In genomic region chr4:76755756-76756155, GRCh38 we compare ENCODE assay signal across 18 cellular contexts.
A peak's percentile ranks its signal among the peaks of the same experiment; 100 is the strongest.
DNase-seq lines count a peak whose midpoint lies in the region; ATAC-seq and TF ChIP-seq lines count a peak whose summit lies in the region.
"Had no signal": no experiment of that assay in that cellular context is flagged by ENCODE, and none has a peak within 500 bp of the region (broad histone marks: within the 10 kb centered on the region; RNA-seq: fewer than 3 reads in every experiment).

No MANE protein-coding gene starts in this region.

- H3K27me3 Mint-ChIP-seq in MCF 10A (ENCODE audit: insufficient read depth, unreplicated experiment) (no peaks in the 10 kb centered on the region), osteocyte (ENCODE audit: unreplicated experiment) (no peaks in the 10 kb centered on the region)

- H3K4me1 ChIP-seq in mammary epithelial cell (ENCODE audit: insufficient read depth, low read length) (peaks cover 27% of the 10 kb centered on the region), esophagus muscularis mucosa (peaks cover 10 to 47% (median 37%) of the 10 kb centered on the region in 4 donors)

- no peak for DNase-seq in MCF 10A (ENCODE audit: unreplicated experiment)
- no peak for DNase-seq in mammary epithelial cell
- peak; percentile 31 for DNase-seq in esophagus muscularis mucosa (ENCODE audit: extremely low spot score)
- no peak for DNase-seq in osteocyte (ENCODE audit: extremely low spot score, unreplicated experiment)
- DNase-seq in NCI-H146 treated with DMSO at 0.1 percent for 48 hours (lab: John Stamatoyannopoulos, UW; ENCODE audit: unreplicated experiment): no peak
- DNase-seq in GF-D8 (lab: John Stamatoyannopoulos, UW): no peak
- DNase-seq: 8988T, H9, MM.1S, NCI-H1105 treated with DMSO at 0.1 percent for 48 hours, NCI-H187 treated with DMSO at 0.1 percent for 48 hours, NCI-H446 had no signal

- peaks cover 16% of the 10 kb centered on the region for H3K79me2 ChIP-seq in mammary epithelial cell (ENCODE audit: insufficient read depth, low read length)

- H3K9me3 ChIP-seq in mammary epithelial cell (replicated peaks; ENCODE audit: insufficient read depth, low read length) (no peaks in the 10 kb centered on the region), esophagus muscularis mucosa (no peaks in the 10 kb centered on the region)

- TF ChIP-seq POLR2A in esophagus muscularis mucosa (IDR thresholded peaks at IDR 0.05; ENCODE audit: low read depth): no peak

- intact Hi-C loops in MCF 10A (cut with micrococcal nuclease) (loop anchor here (10.0 kb wide), 3 partner anchors 199 to 449 kb away; no protein-coding TSS in a partner anchor), mammary epithelial cell (cut with micrococcal nuclease) (loop anchor here (5.0 to 10.0 kb wide), 2 partner anchors 189 to 447 kb away; partner anchors contain the start of gene SEPTIN11), esophagus muscularis mucosa (cut with DNase I) (loop anchor here (2.0 to 10.0 kb wide), 3 partner anchors 131 to 321 kb away; partner anchors contain the start of gene SHROOM3)

- no peak for TF ChIP-seq EP300 in esophagus muscularis mucosa (IDR thresholded peaks at IDR 0.05)

- H3K27me3 ChIP-seq in mammary epithelial cell (ENCODE audit: insufficient read depth, low read length): no peaks in the 10 kb centered on the region
- H3K27me3 ChIP-seq in esophagus muscularis mucosa: no peaks in the 10 kb centered on the region
- H3K27me3 ChIP-seq: BLaER1 treated with 17β-estradiol and CSF1 and Interleukin-3, amounts not matched to agents 10 nM and 100 nM had no signal

- H3K9me3 Mint-ChIP-seq in MCF 10A (ENCODE audit: unreplicated experiment) (no peaks in the 10 kb centered on the region), osteocyte (ENCODE audit: unreplicated experiment) (no peaks in the 10 kb centered on the region)

- H3K4me3 Mint-ChIP-seq in MCF 10A (ENCODE audit: unreplicated experiment) (no peak overlapping the region), osteocyte (ENCODE audit: unreplicated experiment) (no peak overlapping the region)
- H3K4me3 Mint-ChIP-seq: H9 had no signal

- H3K9ac ChIP-seq in mammary epithelial cell (ENCODE audit: insufficient read depth, low read length): no peak overlapping the region
- H3K9ac ChIP-seq: BLaER1 treated with 17β-estradiol and CSF1 and Interleukin-3, amounts not matched to agents 10 nM and 100 nM had no signal

- H4K20me1 ChIP-seq in mammary epithelial cell (ENCODE audit: insufficient read depth, low read length): no peaks in the 10 kb centered on the region
- H4K20me1 ChIP-seq: BLaER1 treated with 17β-estradiol and CSF1 and Interleukin-3, amounts not matched to agents 10 nM and 100 nM had no signal

- TF ChIP-seq CTCF in MCF 10A (IDR thresholded peaks at IDR 0.05; ENCODE audit: unreplicated experiment) (no peak), mammary epithelial cell (conservative IDR thresholded peaks at IDR 0.05 in 1 of 2, IDR thresholded peaks at IDR 0.05 in 1 of 2; ENCODE audit: extremely low read depth in 1 of 2, insufficient read depth in 1 of 2, low read depth in 1 of 2, low read length in 2 of 2) (no peak), esophagus muscularis mucosa (IDR thresholded peaks at IDR 0.05) (no peak), osteocyte (IDR thresholded peaks at IDR 0.05) (no peak)

- H3K4me1 Mint-ChIP-seq in MCF 10A (ENCODE audit: insufficient read depth, unreplicated experiment): peaks cover 17% of the 10 kb centered on the region
- peaks cover 77% of the 10 kb centered on the region for H3K4me1 Mint-ChIP-seq in osteocyte (ENCODE audit: unreplicated experiment)

- H3K36me3 Mint-ChIP-seq in MCF 10A (ENCODE audit: insufficient read depth, unreplicated experiment) (peaks cover 34% of the 10 kb centered on the region), osteocyte (ENCODE audit: unreplicated experiment) (no peaks in the 10 kb centered on the region)

- H3K36me3 ChIP-seq in mammary epithelial cell (ENCODE audit: insufficient read depth, low read length): peaks cover 31% of the 10 kb centered on the region
- peaks cover 11 to 42% (median 15%) of the 10 kb centered on the region in 4 donors for H3K36me3 ChIP-seq in esophagus muscularis mucosa

- H3K27ac Mint-ChIP-seq in MCF 10A (ENCODE audit: low read depth, unreplicated experiment): peak overlapping the region; percentile 58
- peak overlapping the region; percentile 88 for H3K27ac Mint-ChIP-seq in osteocyte (ENCODE audit: unreplicated experiment)

- H3K4me3 ChIP-seq in mammary epithelial cell (replicated peaks in 1 of 3; ENCODE audit: insufficient read depth in 1 of 3, low read depth in 2 of 3, low read length in 3 of 3) (no peak overlapping the region), esophagus muscularis mucosa (no peak overlapping the region)
- H3K4me3 ChIP-seq: BLaER1 treated with 17β-estradiol and CSF1 and Interleukin-3, amounts not matched to agents 10 nM and 100 nM; K562 had no signal

- POLR2A ChIA-PET in MCF 10A (lab: Yijun Ruan, JAX): interaction anchor here (1.1 to 1.2 kb wide), 2 partner anchors 9 to 196 kb away, joined by 3 read pairs; no protein-coding TSS in a partner anchor

- CTCF ChIA-PET in MCF 10A (lab: Yijun Ruan, JAX) (interaction anchor here (0.6 to 1.3 kb wide), 9 partner anchors 23 to 327 kb away, joined by 3 to 9 read pairs (median 5); no protein-coding TSS in a partner anchor), mammary epithelial cell (lab: Charles Lee; ENCODE audit: low non-redundant PET) (interaction anchor here (0.7 kb wide), 1 partner anchor 32 kb away, joined by 3 read pairs; no protein-coding TSS in a partner anchor)

- H3K4me2 ChIP-seq in mammary epithelial cell (ENCODE audit: insufficient read depth, low read depth, low read length): no peak overlapping the region

- H3K27ac ChIP-seq in mammary epithelial cell (ENCODE audit: insufficient read depth, low read depth, low read length): no peak overlapping the region
- no peak overlapping the region for H3K27ac ChIP-seq in esophagus muscularis mucosa (replicated peaks in 1 of 4)

- BruUV-seq in MCF 10A (replicated peaks; lab: Mats Ljungman, UMichigan) (no TSS peak), mammary epithelial cell (replicated peaks; lab: Mats Ljungman, UMichigan) (no TSS peak)

- H2AFZ ChIP-seq in mammary epithelial cell (ENCODE audit: low read depth, low read length): no peak overlapping the region

- ATAC-seq in HG03039 (IDR thresholded peaks at IDR 0.05; ENCODE audit: unreplicated experiment) (no peak), HG03571 (IDR thresholded peaks at IDR 0.05; ENCODE audit: unreplicated experiment) (no peak)
- ATAC-seq: K562, Panc1, Right ventricle myocardium inferior had no signal

- dilution Hi-C loops in mammary epithelial cell (cut with HindIII; ENCODE audit: low sequenced_read_pairs): no loop called here

- in situ Hi-C loops in mammary epithelial cell (cut with MboI; ENCODE audit: low sequenced_read_pairs in 2 of 2): loop anchor here (10.0 to 25.0 kb wide), 2 partner anchors 321 to 457 kb away; partner anchors contain the start of gene SHROOM3 (in 1 of the 2)
